In the genomic region with DNA sequence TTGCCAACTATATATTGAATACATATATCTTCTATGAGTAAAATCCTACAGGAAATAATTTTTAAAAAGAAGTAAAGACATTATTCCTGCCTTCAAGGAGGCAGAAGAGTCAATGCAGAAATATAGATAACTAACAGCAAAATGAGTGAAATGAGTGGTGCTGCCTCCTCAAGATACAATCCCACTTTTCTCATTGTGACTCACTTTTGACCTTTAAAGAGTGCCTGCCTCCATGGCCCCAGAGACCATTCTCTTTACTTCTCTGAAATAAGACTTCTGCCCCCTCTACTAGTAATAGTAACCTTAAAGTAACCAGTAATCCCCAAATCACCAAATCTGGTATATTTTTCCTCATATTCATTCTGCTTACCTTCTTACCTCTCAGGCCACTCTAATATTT, we compare ENCODE assay signal across 20 cellular contexts. TPM values are rescaled to one million over a fixed set of nuclear protein-coding genes. Genes with fewer than 3 reads are reported as not detected.
DNase-seq lines count a peak whose midpoint lies in the region; ATAC-seq, FAIRE-seq and TF ChIP-seq lines count a peak whose summit lies in the region.
"Had no signal": no experiment of that assay in that cellular context is flagged by ENCODE, and none has a peak within 500 bp of the region (broad histone marks: within the 10 kb centered on the region; RNA-seq: fewer than 3 reads in every experiment).

No MANE protein-coding gene starts in this region.

- CTCF ChIA-PET in activated CD8-positive, alpha-beta T cell treated with anti-CD3 and anti-CD28 coated beads for 36 hours (lab: Charles Lee), result no interaction called here
- CTCF ChIA-PET in activated CD8-positive, alpha-beta T cell treated with anti-CD3 and anti-CD28 coated beads, Interleukin-2, amount 10 ng/mL, durations not matched to agents 7 days and 5 days (lab: Charles Lee), result no interaction called here

- intact Hi-C loops in activated CD8-positive, alpha-beta T cell treated with anti-CD3 and anti-CD28 coated beads for 36 hours (cut with micrococcal nuclease), result no loop called here

- H3K4me1 Mint-ChIP-seq in activated CD8-positive, alpha-beta T cell treated with anti-CD3 and anti-CD28 coated beads for 36 hours (ENCODE audit: low read depth), result peaks cover 14% of the 10 kb centered on the region
- peaks cover 5% of the 10 kb centered on the region for H3K4me1 Mint-ChIP-seq in activated CD8-positive, alpha-beta T cell treated with anti-CD3 and anti-CD28 coated beads, Interleukin-2, amount 10 ng/mL, durations not matched to agents 7 days and 5 days (ENCODE audit: low read depth)
- H3K4me1 Mint-ChIP-seq in stimulated activated naive CD8-positive, alpha-beta T cell treated with anti-CD3 and anti-CD28 coated beads, Interleukin-15, Interleukin-2, amounts not matched to agents 100 ng/mL and 50 ng/mL, for 24 hours (ENCODE audit: low read depth), result peaks cover 15% of the 10 kb centered on the region

- H3K27ac Mint-ChIP-seq in activated CD8-positive, alpha-beta T cell treated with anti-CD3 and anti-CD28 coated beads for 36 hours, result no peak overlapping the region
- no peak overlapping the region for H3K27ac Mint-ChIP-seq in activated CD8-positive, alpha-beta T cell treated with anti-CD3 and anti-CD28 coated beads, Interleukin-2, amount 10 ng/mL, durations not matched to agents 7 days and 5 days
- H3K27ac Mint-ChIP-seq in stimulated activated naive CD8-positive, alpha-beta T cell treated with anti-CD3 and anti-CD28 coated beads, Interleukin-15, Interleukin-2, amounts not matched to agents 100 ng/mL and 50 ng/mL, for 24 hours, result peak overlapping the region; percentile 26
- H3K27ac Mint-ChIP-seq: CD4-positive, CD25-positive, alpha-beta regulatory T cell had no signal

- POLR2A ChIA-PET in activated CD8-positive, alpha-beta T cell treated with anti-CD3 and anti-CD28 coated beads for 36 hours (lab: Charles Lee), result no interaction called here
- POLR2A ChIA-PET in activated CD8-positive, alpha-beta T cell treated with anti-CD3 and anti-CD28 coated beads, Interleukin-2, amount 10 ng/mL, durations not matched to agents 7 days and 5 days (lab: Charles Lee), result no interaction called here

- peak; percentile 11 for DNase-seq in activated CD8-positive, alpha-beta T cell treated with anti-CD3 and anti-CD28 coated beads for 36 hours
- no peak for DNase-seq in activated CD8-positive, alpha-beta T cell treated with anti-CD3 and anti-CD28 coated beads, Interleukin-2, amount 10 ng/mL, durations not matched to agents 7 days and 5 days
- no peak for DNase-seq in D721Med (ENCODE audit: insufficient read length, low spot score)
- no peak for DNase-seq in NCI-H146 treated with DMSO at 0.1 percent for 48 hours (lab: John Stamatoyannopoulos, UW; ENCODE audit: unreplicated experiment)
- DNase-seq: CD4-positive, CD25-positive, alpha-beta regulatory T cell; KG1; MG63; NCI-H1105 treated with DMSO at 0.1 percent for 48 hours; NCI-H146; NCI-H2029; NCI-H446; NCI-H526; NCI-H82; PC-9; SHP77 had no signal

- ATAC-seq in activated CD8-positive, alpha-beta T cell treated with anti-CD3 and anti-CD28 coated beads for 36 hours, result peak; percentile 86
- ATAC-seq in activated CD8-positive, alpha-beta T cell treated with anti-CD3 and anti-CD28 coated beads, Interleukin-2, amount 10 ng/mL, durations not matched to agents 7 days and 5 days, result no peak
- ATAC-seq in GM19351 (IDR thresholded peaks at IDR 0.05; ENCODE audit: unreplicated experiment) (peak; percentile 67), HG02973 (IDR thresholded peaks at IDR 0.05; ENCODE audit: unreplicated experiment) (peak; percentile 67)
- ATAC-seq: HCT116 had no signal

- no peak for FAIRE-seq in D721Med (lab: Jason Lieb, UNC)
- FAIRE-seq: A204.1 had no signal

- no peak for TF ChIP-seq CTCF in activated CD8-positive, alpha-beta T cell treated with anti-CD3 and anti-CD28 coated beads for 36 hours (IDR thresholded peaks at IDR 0.05)
- TF ChIP-seq CTCF in D721Med (IDR thresholded peaks at IDR 0.05; ENCODE audit: insufficient read depth, missing control alignments), result no peak

- H3K9me3 Mint-ChIP-seq in activated CD8-positive, alpha-beta T cell treated with anti-CD3 and anti-CD28 coated beads for 36 hours, result no peaks in the 10 kb centered on the region
- no peaks in the 10 kb centered on the region for H3K9me3 Mint-ChIP-seq in activated CD8-positive, alpha-beta T cell treated with anti-CD3 and anti-CD28 coated beads, Interleukin-2, amount 10 ng/mL, durations not matched to agents 7 days and 5 days (ENCODE audit: insufficient read depth)
- no peaks in the 10 kb centered on the region for H3K9me3 Mint-ChIP-seq in stimulated activated naive CD8-positive, alpha-beta T cell treated with anti-CD3 and anti-CD28 coated beads, Interleukin-15, Interleukin-2, amounts not matched to agents 100 ng/mL and 50 ng/mL, for 24 hours
- H3K9me3 Mint-ChIP-seq: CD4-positive, CD25-positive, alpha-beta regulatory T cell had no signal

- H3K4me3 Mint-ChIP-seq in activated CD8-positive, alpha-beta T cell treated with anti-CD3 and anti-CD28 coated beads for 36 hours, result no peak overlapping the region
- H3K4me3 Mint-ChIP-seq in activated CD8-positive, alpha-beta T cell treated with anti-CD3 and anti-CD28 coated beads, Interleukin-2, amount 10 ng/mL, durations not matched to agents 7 days and 5 days, result no peak overlapping the region
- no peak overlapping the region for H3K4me3 Mint-ChIP-seq in stimulated activated naive CD8-positive, alpha-beta T cell treated with anti-CD3 and anti-CD28 coated beads, Interleukin-15, Interleukin-2, amounts not matched to agents 100 ng/mL and 50 ng/mL, for 24 hours
- H3K4me3 Mint-ChIP-seq: CD4-positive, CD25-positive, alpha-beta regulatory T cell had no signal

- peaks cover 30% of the 10 kb centered on the region for H3K36me3 Mint-ChIP-seq in activated CD8-positive, alpha-beta T cell treated with anti-CD3 and anti-CD28 coated beads for 36 hours (ENCODE audit: low read depth)
- H3K36me3 Mint-ChIP-seq in activated CD8-positive, alpha-beta T cell treated with anti-CD3 and anti-CD28 coated beads, Interleukin-2, amount 10 ng/mL, durations not matched to agents 7 days and 5 days (ENCODE audit: low read depth), result peaks cover 29% of the 10 kb centered on the region
- H3K36me3 Mint-ChIP-seq in stimulated activated naive CD8-positive, alpha-beta T cell treated with anti-CD3 and anti-CD28 coated beads, Interleukin-15, Interleukin-2, amounts not matched to agents 100 ng/mL and 50 ng/mL, for 24 hours (ENCODE audit: low read depth), result peaks cover 49% of the 10 kb centered on the region

- no peaks in the 10 kb centered on the region for H3K27me3 Mint-ChIP-seq in activated CD8-positive, alpha-beta T cell treated with anti-CD3 and anti-CD28 coated beads for 36 hours
- no peaks in the 10 kb centered on the region for H3K27me3 Mint-ChIP-seq in activated CD8-positive, alpha-beta T cell treated with anti-CD3 and anti-CD28 coated beads, Interleukin-2, amount 10 ng/mL, durations not matched to agents 7 days and 5 days (ENCODE audit: low read depth)
- no peaks in the 10 kb centered on the region for H3K27me3 Mint-ChIP-seq in stimulated activated naive CD8-positive, alpha-beta T cell treated with anti-CD3 and anti-CD28 coated beads, Interleukin-15, Interleukin-2, amounts not matched to agents 100 ng/mL and 50 ng/mL, for 24 hours
- H3K27me3 Mint-ChIP-seq: CD4-positive, CD25-positive, alpha-beta regulatory T cell had no signal

RNA-seq across cellular contexts. Expression of gene SLC10A7, which starts 15.5 kb away (rescaled TPM):
- total RNA-seq in activated CD8-positive, alpha-beta T cell treated with anti-CD3 and anti-CD28 coated beads for 36 hours, result 10 to 100 TPM; 10.7 to 11.0 TPM
- total RNA-seq in activated CD8-positive, alpha-beta T cell treated with anti-CD3 and anti-CD28 coated beads, Interleukin-2, amount 10 ng/mL, durations not matched to agents 7 days and 5 days, result 10 to 100 TPM; 14.2 to 16.6 TPM
